ENCODE assay signal across 9 cellular contexts in genomic region chr1:45299981-45300668, GRCh38. TPM values are rescaled to one million over a fixed set of nuclear protein-coding genes. Genes with fewer than 3 reads are reported as not detected.
DNase-seq lines count a peak whose midpoint lies in the region; ATAC-seq and TF ChIP-seq lines count a peak whose summit lies in the region.
"Had no signal": no experiment of that assay in that cellular context is flagged by ENCODE, and none has a peak within 500 bp of the region (broad histone marks: within the 10 kb centered on the region; RNA-seq: fewer than 3 reads in every experiment).

No MANE protein-coding gene starts in this region.

- WGBS in spleen, 5 donors: 13 to 16% (median 16%) methylated on average over 4 of the region's 4 CpGs

- TF ChIP-seq POLR2A in spleen (IDR thresholded peaks at IDR 0.05): no peak

- TF ChIP-seq CTCF in astrocyte of the spinal cord (IDR thresholded peaks at IDR 0.05; ENCODE audit: low read depth, low read length): peak; percentile 74
- TF ChIP-seq CTCF in spleen (IDR thresholded peaks at IDR 0.05 in 8 of 11, conservative IDR thresholded peaks at IDR 0.05 in 3 of 11): peak; percentile 55 to 81 (median 74)

- no peaks in the 10 kb centered on the region for H3K9me3 ChIP-seq in spleen
- H3K9me3 ChIP-seq: BLaER1 had no signal

- H3K4me1 ChIP-seq in spleen: peaks cover 8 to 28% (median 19%) of the 10 kb centered on the region in 6 donors

- ATAC-seq in GM19467 (IDR thresholded peaks at IDR 0.05; ENCODE audit: unreplicated experiment): no peak

- no peaks in the 10 kb centered on the region for H3K36me3 ChIP-seq in spleen
- H3K36me3 ChIP-seq: BLaER1 had no signal

- H3K27me3 ChIP-seq in spleen (replicated peaks in 1 of 7): no peaks in the 10 kb centered on the region
- H3K27me3 ChIP-seq: BLaER1 had no signal

- intact Hi-C loops in spleen (cut with DNase I; ENCODE audit: low total_unique reads): loop anchor here (2.0 to 5.0 kb wide), 2 partner anchors 192 to 283 kb away; partner anchors contain the start of gene TESK2

- in situ Hi-C loops in astrocyte of the spinal cord (cut with HindIII; ENCODE audit: low sequenced_read_pairs): no loop called here

- DNase-seq in SIG-M5 treated with dmso at 0.1 percent for 504 hours (lab: John Stamatoyannopoulos, UW; ENCODE audit: unreplicated experiment): peak; percentile 64
- no peak for DNase-seq in SIG-M5 (lab: John Stamatoyannopoulos, UW)
- peak; percentile 85 for DNase-seq in NCI-H1105 treated with DMSO at 0.1 percent for 48 hours (lab: John Stamatoyannopoulos, UW)
- peak; percentile 71 for DNase-seq in SK-N-DZ (ENCODE audit: low spot score)
- peak; percentile 78 for DNase-seq in astrocyte of the spinal cord (ENCODE audit: low read depth, low spot score)
- DNase-seq in iPS-NIHi11 (ENCODE audit: low spot score): peak; percentile 64
- no peak for DNase-seq in spleen

- H3K4me3 ChIP-seq in astrocyte of the spinal cord (ENCODE audit: low read depth, low read length): no peak overlapping the region
- no peak overlapping the region for H3K4me3 ChIP-seq in spleen
- H3K4me3 ChIP-seq: BLaER1 had no signal

- H3K27ac ChIP-seq in spleen: no peak overlapping the region
- H3K27ac ChIP-seq: BLaER1 had no signal

RNA-seq across cellular contexts. Expression of gene HPDL, which starts 26.6 kb away (rescaled TPM):
- polyA plus RNA-seq in SK-N-DZ (2014; cell fraction: cytosol; rRNA removed): 47.0 and 54.7 TPM in 2 replicates
- polyA plus RNA-seq in SK-N-DZ (2014; cell fraction: nucleus; rRNA removed): 28.7 and 38.7 TPM in 2 replicates
- 1 to 10 TPM in 4 of 7 donors, under 1 TPM in 3; 0.73 to 3.7 (median 1.3) TPM for total RNA-seq in spleen
- 1 to 10 TPM; 2.3 to 4.6 (median 3.5) TPM for polyA plus RNA-seq in spleen

RNA-seq across cellular contexts. Expression of gene TOE1, which starts 39.8 kb away (rescaled TPM):
- polyA plus RNA-seq in SK-N-DZ (2014; cell fraction: cytosol; rRNA removed): 25.4 and 32.1 TPM in 2 replicates
- 26.7 and 29.9 TPM in 2 replicates for polyA plus RNA-seq in SK-N-DZ (2014; cell fraction: nucleus; rRNA removed)
- 10 to 100 TPM in 6 of 7 donors, 1 to 10 TPM in 1; 8.9 to 12.6 (median 11.7) TPM for total RNA-seq in spleen
- 10 to 100 TPM in 2 of 3 donors, 1 to 10 TPM in 1; 8.7 to 11.6 (median 10.6) TPM for polyA plus RNA-seq in spleen

RNA-seq across cellular contexts. Expression of gene MUTYH, which starts 40.1 kb away (rescaled TPM):
- polyA plus RNA-seq in SK-N-DZ (2014; cell fraction: cytosol; rRNA removed): 48.8 and 50.5 TPM in 2 replicates
- 267 and 319 TPM in 2 replicates for polyA plus RNA-seq in SK-N-DZ (2014; cell fraction: nucleus; rRNA removed)
- 10 to 100 TPM; 26.3 to 41.1 (median 36.4) TPM for total RNA-seq in spleen
- polyA plus RNA-seq in spleen: 10 to 100 TPM; 25.4 to 46.9 (median 37.9) TPM

Comparison
In these comparisons a context has a peak if more than half of its experiments do, and no peak if none do; other contexts are left out.
1. DNase-seq: peak in SIG-M5 treated with dmso at 0.1 percent for 504 hours (single experiment), NCI-H1105 treated with DMSO at 0.1 percent for 48 hours (single experiment), SK-N-DZ (single experiment), astrocyte of the spinal cord (single experiment) and iPS-NIHi11 (single experiment); none in SIG-M5 (single experiment) and spleen (single experiment).